1 cellular context compared by ENCODE assay signal in genomic region chr6:32010856-32011530, GRCh38. TPM values are rescaled to one million over a fixed set of nuclear protein-coding genes. Genes with fewer than 3 reads are reported as not detected.
"Had no signal": no experiment of that assay in that cellular context is flagged by ENCODE, and none has a peak within 500 bp of the region (broad histone marks: within the 10 kb centered on the region; RNA-seq: fewer than 3 reads in every experiment).

No MANE protein-coding gene starts in this region.

RNA-seq across cellular contexts. Expression of gene CYP21A2, which starts 27.2 kb away (rescaled TPM):
- polyA plus RNA-seq: naive thymus-derived CD8-positive, alpha-beta T cell had no signal
